ENCODE assay signal across 19 cellular contexts in the genomic region with DNA sequence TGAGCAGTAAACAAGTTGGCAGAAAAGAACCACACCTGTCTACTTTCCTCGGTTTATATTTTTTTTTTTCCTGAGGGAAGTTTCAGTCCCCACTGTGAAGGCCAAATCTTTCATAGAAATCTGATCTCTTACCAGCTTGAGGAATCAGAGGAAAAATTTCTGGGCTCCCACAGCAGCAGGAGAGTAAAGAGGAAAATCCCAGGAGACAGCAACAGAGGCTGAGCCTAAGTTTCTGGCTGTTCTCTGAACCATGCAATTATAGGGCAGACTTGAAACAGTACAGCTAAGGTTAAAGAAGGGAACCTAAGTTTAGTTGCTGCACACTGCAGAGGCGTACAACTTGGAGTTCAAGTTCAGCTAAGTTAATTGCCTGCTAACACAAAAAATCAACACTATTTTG.
DNase-seq lines count a peak whose midpoint lies in the region; ATAC-seq lines count a peak whose summit lies in the region.
"Had no signal": no experiment of that assay in that cellular context is flagged by ENCODE, and none has a peak within 500 bp of the region (broad histone marks: within the 10 kb centered on the region; RNA-seq: fewer than 3 reads in every experiment).

No MANE protein-coding gene starts in this region.

- no peak overlapping the region for H3K4me3 ChIP-seq in skeletal muscle cell (ENCODE audit: low read depth, low read length)
- H3K4me3 ChIP-seq: BLaER1 had no signal

- peak; percentile 13 for DNase-seq in NCI-H82 (lab: John Stamatoyannopoulos, UW)
- DNase-seq in NCI-H82 treated with DMSO at 0.1 percent for 48 hours (lab: John Stamatoyannopoulos, UW; ENCODE audit: unreplicated experiment): no peak
- DNase-seq in NCI-H2171 (lab: John Stamatoyannopoulos, UW): peak; percentile 82
- peak; percentile 35 for DNase-seq in fibroblast of gingiva (ENCODE audit: low read depth)
- DNase-seq in skeletal muscle cell (ENCODE audit: low read depth): peak; percentile 45
- DNase-seq in cortex of kidney (lab: John Stamatoyannopoulos, UW): no peak
- no peak for DNase-seq in SHP77 (lab: John Stamatoyannopoulos, UW)
- DNase-seq: 8988T; CD8-positive, alpha-beta T cell; DMS79 treated with DMSO at 0.1 percent for 48 hours; MV-4-11; NCI-H1417; NCI-H187 treated with DMSO at 0.1 percent for 48 hours; NCI-H2227 treated with DMSO at 0.1 percent for 48 hours; NCI-H524 treated with DMSO at 0.1 percent for 48 hours; SIG-M5 had no signal

- no peak for ATAC-seq in GM18867 (IDR thresholded peaks at IDR 0.05; ENCODE audit: unreplicated experiment)
- ATAC-seq: CD8-positive, alpha-beta T cell; HCT116 had no signal

Comparison
In these comparisons a context has a peak if more than half of its experiments do, and no peak if none do; other contexts are left out.
1. DNase-seq: peak in NCI-H82 (single experiment), NCI-H2171 (single experiment), fibroblast of gingiva (single experiment) and skeletal muscle cell (single experiment); none in NCI-H82 treated with DMSO at 0.1 percent for 48 hours (single experiment), cortex of kidney (single experiment) and SHP77 (0 of 2).